Comparison of ENCODE assay signal across 1 cellular context in genomic region chr4:141142423-141142822, GRCh38.
TF ChIP-seq lines count a peak whose summit lies in the region.

No MANE protein-coding gene starts in this region.

TF ChIP-seq in K562, 482 proteins besides CTCF, POLR2A, EP300 and RAD21 (continued from another document):
- TF ChIP-seq ARID3B (CRISPR knock-in tag; IDR thresholded peaks at IDR 0.05; ENCODE audit: borderline replicate concordance): no peak
- peak; percentile 39; the same call in 1 of the 2 replicates for TF ChIP-seq ESRRA (IDR thresholded peaks at IDR 0.05; ENCODE audit: borderline replicate concordance, low read depth)
- no peak for TF ChIP-seq SLC30A9 (CRISPR knock-in tag; IDR thresholded peaks at IDR 0.05)
- TF ChIP-seq TFAM (CRISPR knock-in tag; conservative IDR thresholded peaks at IDR 0.05): no peak
- TF ChIP-seq CEBPB (tag; IDR thresholded peaks at IDR 0.05): peak; percentile 64
- TF ChIP-seq ZNF518B (CRISPR knock-in tag; IDR thresholded peaks at IDR 0.05): no peak
- no peak for TF ChIP-seq ZNF23 (CRISPR knock-in tag; IDR thresholded peaks at IDR 0.05)
- TF ChIP-seq ZNF174 (CRISPR knock-in tag; IDR thresholded peaks at IDR 0.05): no peak
- no peak for TF ChIP-seq HCFC1 (IDR thresholded peaks at IDR 0.05; ENCODE audit: low read depth, low read length)
- TF ChIP-seq HES1 (IDR thresholded peaks at IDR 0.05; ENCODE audit: low read depth): peak; percentile 99
